ENCODE assay signal across 1 cellular context in genomic region chr1:111507411-111508201, GRCh38.
TF ChIP-seq lines count a peak whose summit lies in the region.

No MANE protein-coding gene starts in this region.

TF ChIP-seq in HepG2, 621 proteins besides CTCF, POLR2A, EP300 and RAD21 (continued from another document and continues in another):
- TF ChIP-seq, protein P1, sequence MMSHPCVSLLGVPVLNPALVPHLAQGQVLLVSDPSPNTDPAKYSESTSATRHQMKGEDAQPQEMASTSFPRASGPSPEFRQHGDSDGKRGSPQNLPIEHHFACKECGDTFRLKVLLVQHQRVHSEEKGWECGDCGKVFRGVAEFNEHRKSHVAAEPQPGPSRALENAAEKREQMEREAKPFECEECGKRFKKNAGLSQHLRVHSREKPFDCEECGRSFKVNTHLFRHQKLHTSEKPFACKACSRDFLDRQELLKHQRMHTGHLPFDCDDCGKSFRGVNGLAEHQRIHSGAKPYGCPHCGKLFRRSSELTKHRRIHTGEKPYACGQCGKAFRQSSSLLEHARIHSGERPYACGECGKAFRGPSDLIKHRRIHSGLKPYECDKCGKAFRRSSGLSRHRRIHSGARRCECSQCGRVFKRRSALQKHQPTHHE (CRISPR knock-in tag; IDR thresholded peaks at IDR 0.05; ENCODE audit: borderline replicate concordance), result no peak
- TF ChIP-seq ZNF710 (CRISPR knock-in tag; IDR thresholded peaks at IDR 0.05; ENCODE audit: borderline replicate concordance), result peak; percentile 71; the same call in 1 of the 2 replicates
- peak; percentile 37; the same call in 1 of the 2 replicates for TF ChIP-seq SAP130 (CRISPR knock-in tag; IDR thresholded peaks at IDR 0.05; ENCODE audit: low read depth)
- TF ChIP-seq RFX1 (IDR thresholded peaks at IDR 0.05), result no peak
- no peak for TF ChIP-seq MAF1 (CRISPR knock-in tag; IDR thresholded peaks at IDR 0.05; ENCODE audit: borderline replicate concordance)
- 0 out of 2 replicates have a peak, but pooled peaks have one; percentile 60 for TF ChIP-seq FOXC1 (CRISPR knock-in tag; IDR thresholded peaks at IDR 0.05; ENCODE audit: borderline replicate concordance)
- TF ChIP-seq ZNF367 (CRISPR knock-in tag; IDR thresholded peaks at IDR 0.05; ENCODE audit: borderline replicate concordance), result no peak
- no peak for TF ChIP-seq SIN3B (IDR thresholded peaks at IDR 0.05; ENCODE audit: low read length)
- TF ChIP-seq, protein P2, sequence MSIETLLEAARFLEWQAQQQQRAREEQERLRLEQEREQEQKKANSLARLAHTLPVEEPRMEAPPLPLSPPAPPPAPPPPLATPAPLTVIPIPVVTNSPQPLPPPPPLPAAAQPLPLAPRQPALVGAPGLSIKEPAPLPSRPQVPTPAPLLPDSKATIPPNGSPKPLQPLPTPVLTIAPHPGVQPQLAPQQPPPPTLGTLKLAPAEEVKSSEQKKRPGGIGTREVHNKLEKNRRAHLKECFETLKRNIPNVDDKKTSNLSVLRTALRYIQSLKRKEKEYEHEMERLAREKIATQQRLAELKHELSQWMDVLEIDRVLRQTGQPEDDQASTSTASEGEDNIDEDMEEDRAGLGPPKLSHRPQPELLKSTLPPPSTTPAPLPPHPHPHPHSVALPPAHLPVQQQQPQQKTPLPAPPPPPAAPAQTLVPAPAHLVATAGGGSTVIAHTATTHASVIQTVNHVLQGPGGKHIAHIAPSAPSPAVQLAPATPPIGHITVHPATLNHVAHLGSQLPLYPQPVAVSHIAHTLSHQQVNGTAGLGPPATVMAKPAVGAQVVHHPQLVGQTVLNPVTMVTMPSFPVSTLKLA (IDR thresholded peaks at IDR 0.05), result no peak
- TF ChIP-seq GABPB1 (CRISPR knock-in tag; IDR thresholded peaks at IDR 0.05), result peak; percentile 68; the same call in 1 of the 2 replicates
- no peak for TF ChIP-seq KLF15 (CRISPR knock-in tag; IDR thresholded peaks at IDR 0.05; ENCODE audit: borderline replicate concordance)
- TF ChIP-seq XRCC5 (optimal IDR thresholded peaks at IDR 0.05; ENCODE audit: low read length), result peak; percentile 6
- no peak for TF ChIP-seq SP4 (CRISPR knock-in tag; IDR thresholded peaks at IDR 0.05)
- no peak for TF ChIP-seq THAP7 (CRISPR knock-in tag; IDR thresholded peaks at IDR 0.05)
- no peak for TF ChIP-seq BCLAF1 (IDR thresholded peaks at IDR 0.05)
- TF ChIP-seq ZNF614 (CRISPR knock-in tag; IDR thresholded peaks at IDR 0.05; ENCODE audit: borderline replicate concordance), result no peak
- TF ChIP-seq, protein P3, sequence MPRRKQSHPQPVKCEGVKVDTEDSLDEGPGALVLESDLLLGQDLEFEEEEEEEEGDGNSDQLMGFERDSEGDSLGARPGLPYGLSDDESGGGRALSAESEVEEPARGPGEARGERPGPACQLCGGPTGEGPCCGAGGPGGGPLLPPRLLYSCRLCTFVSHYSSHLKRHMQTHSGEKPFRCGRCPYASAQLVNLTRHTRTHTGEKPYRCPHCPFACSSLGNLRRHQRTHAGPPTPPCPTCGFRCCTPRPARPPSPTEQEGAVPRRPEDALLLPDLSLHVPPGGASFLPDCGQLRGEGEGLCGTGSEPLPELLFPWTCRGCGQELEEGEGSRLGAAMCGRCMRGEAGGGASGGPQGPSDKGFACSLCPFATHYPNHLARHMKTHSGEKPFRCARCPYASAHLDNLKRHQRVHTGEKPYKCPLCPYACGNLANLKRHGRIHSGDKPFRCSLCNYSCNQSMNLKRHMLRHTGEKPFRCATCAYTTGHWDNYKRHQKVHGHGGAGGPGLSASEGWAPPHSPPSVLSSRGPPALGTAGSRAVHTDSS (CRISPR knock-in tag; conservative IDR thresholded peaks at IDR 0.05), result no peak
- peak; percentile 21; the same call in 1 of the 2 replicates for TF ChIP-seq NFKB2 (CRISPR knock-in tag; IDR thresholded peaks at IDR 0.05; ENCODE audit: borderline replicate concordance)
- TF ChIP-seq SOX13 (IDR thresholded peaks at IDR 0.05), result no peak
- TF ChIP-seq SOX13 (CRISPR knock-in tag; conservative IDR thresholded peaks at IDR 0.05 in 1 of 2, IDR thresholded peaks at IDR 0.05 in 1 of 2), result no peak
- TF ChIP-seq CSRNP1 (CRISPR knock-in tag; IDR thresholded peaks at IDR 0.05), result no peak
- TF ChIP-seq PCBP1 (IDR thresholded peaks at IDR 0.05; ENCODE audit: borderline replicate concordance, low read depth, low read length), result no peak
- TF ChIP-seq ZIK1 (CRISPR knock-in tag; IDR thresholded peaks at IDR 0.05; ENCODE audit: borderline replicate concordance, low read depth), result no peak
- TF ChIP-seq, protein P4, sequence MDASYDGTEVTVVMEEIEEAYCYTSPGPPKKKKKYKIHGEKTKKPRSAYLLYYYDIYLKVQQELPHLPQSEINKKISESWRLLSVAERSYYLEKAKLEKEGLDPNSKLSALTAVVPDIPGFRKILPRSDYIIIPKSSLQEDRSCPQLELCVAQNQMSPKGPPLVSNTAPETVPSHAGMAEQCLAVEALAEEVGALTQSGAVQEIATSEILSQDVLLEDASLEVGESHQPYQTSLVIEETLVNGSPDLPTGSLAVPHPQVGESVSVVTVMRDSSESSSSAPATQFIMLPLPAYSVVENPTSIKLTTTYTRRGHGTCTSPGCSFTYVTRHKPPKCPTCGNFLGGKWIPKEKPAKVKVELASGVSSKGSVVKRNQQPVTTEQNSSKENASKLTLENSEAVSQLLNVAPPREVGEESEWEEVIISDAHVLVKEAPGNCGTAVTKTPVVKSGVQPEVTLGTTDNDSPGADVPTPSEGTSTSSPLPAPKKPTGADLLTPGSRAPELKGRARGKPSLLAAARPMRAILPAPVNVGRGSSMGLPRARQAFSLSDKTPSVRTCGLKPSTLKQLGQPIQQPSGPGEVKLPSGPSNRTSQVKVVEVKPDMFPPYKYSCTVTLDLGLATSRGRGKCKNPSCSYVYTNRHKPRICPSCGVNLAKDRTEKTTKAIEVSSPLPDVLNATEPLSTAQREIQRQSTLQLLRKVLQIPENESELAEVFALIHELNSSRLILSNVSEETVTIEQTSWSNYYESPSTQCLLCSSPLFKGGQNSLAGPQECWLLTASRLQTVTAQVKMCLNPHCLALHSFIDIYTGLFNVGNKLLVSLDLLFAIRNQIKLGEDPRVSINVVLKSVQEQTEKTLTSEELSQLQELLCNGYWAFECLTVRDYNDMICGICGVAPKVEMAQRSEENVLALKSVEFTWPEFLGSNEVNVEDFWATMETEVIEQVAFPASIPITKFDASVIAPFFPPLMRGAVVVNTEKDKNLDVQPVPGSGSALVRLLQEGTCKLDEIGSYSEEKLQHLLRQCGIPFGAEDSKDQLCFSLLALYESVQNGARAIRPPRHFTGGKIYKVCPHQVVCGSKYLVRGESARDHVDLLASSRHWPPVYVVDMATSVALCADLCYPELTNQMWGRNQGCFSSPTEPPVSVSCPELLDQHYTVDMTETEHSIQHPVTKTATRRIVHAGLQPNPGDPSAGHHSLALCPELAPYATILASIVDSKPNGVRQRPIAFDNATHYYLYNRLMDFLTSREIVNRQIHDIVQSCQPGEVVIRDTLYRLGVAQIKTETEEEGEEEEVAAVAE (CRISPR knock-in tag; IDR thresholded peaks at IDR 0.05; ENCODE audit: borderline replicate concordance), result no peak
- TF ChIP-seq ATF5 (CRISPR knock-in tag; IDR thresholded peaks at IDR 0.05; ENCODE audit: low read depth), result no peak
- TF ChIP-seq NBN (conservative IDR thresholded peaks at IDR 0.05), result no peak
- TF ChIP-seq HDAC1 (CRISPR knock-in tag; IDR thresholded peaks at IDR 0.05), result peak; percentile 47; the same call in 1 of the 2 replicates
- no peak for TF ChIP-seq SRY (CRISPR knock-in tag; IDR thresholded peaks at IDR 0.05)
- TF ChIP-seq, protein P5, sequence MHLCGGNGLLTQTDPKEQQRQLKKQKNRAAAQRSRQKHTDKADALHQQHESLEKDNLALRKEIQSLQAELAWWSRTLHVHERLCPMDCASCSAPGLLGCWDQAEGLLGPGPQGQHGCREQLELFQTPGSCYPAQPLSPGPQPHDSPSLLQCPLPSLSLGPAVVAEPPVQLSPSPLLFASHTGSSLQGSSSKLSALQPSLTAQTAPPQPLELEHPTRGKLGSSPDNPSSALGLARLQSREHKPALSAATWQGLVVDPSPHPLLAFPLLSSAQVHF (CRISPR knock-in tag; IDR thresholded peaks at IDR 0.05), result no peak
- TF ChIP-seq ZBTB25 (CRISPR knock-in tag; IDR thresholded peaks at IDR 0.05), result 0 out of 2 replicates have a peak, but pooled peaks have one; percentile 46
- peak; percentile 81; the same call in 1 of the 2 replicates for TF ChIP-seq MEF2D (CRISPR knock-in tag; IDR thresholded peaks at IDR 0.05)
- TF ChIP-seq ZNF670 (CRISPR knock-in tag; IDR thresholded peaks at IDR 0.05; ENCODE audit: borderline replicate concordance), result peak; percentile 23; the same call in 1 of the 2 replicates
- TF ChIP-seq, protein P6, sequence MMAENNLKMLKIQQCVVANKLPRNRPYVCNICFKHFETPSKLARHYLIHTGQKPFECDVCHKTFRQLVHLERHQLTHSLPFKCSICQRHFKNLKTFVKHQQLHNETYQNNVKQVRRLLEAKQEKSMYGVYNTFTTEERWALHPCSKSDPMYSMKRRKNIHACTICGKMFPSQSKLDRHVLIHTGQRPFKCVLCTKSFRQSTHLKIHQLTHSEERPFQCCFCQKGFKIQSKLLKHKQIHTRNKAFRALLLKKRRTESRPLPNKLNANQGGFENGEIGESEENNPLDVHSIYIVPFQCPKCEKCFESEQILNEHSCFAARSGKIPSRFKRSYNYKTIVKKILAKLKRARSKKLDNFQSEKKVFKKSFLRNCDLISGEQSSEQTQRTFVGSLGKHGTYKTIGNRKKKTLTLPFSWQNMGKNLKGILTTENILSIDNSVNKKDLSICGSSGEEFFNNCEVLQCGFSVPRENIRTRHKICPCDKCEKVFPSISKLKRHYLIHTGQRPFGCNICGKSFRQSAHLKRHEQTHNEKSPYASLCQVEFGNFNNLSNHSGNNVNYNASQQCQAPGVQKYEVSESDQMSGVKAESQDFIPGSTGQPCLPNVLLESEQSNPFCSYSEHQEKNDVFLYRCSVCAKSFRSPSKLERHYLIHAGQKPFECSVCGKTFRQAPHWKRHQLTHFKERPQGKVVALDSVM (CRISPR knock-in tag; IDR thresholded peaks at IDR 0.05), result 0 out of 2 replicates have a peak, but pooled peaks have one; percentile 56
- TF ChIP-seq TCF7L2 (IDR thresholded peaks at IDR 0.05; ENCODE audit: low read depth, low read length), result no peak
- TF ChIP-seq FOXK1 (CRISPR knock-in tag; IDR thresholded peaks at IDR 0.05; ENCODE audit: borderline replicate concordance, low read depth), result no peak
